Comparison of ENCODE assay signal across 8 cellular contexts in genomic region chr2:219997341-219997851, GRCh38.
DNase-seq lines count a peak whose midpoint lies in the region; ATAC-seq and TF ChIP-seq lines count a peak whose summit lies in the region.

No MANE protein-coding gene starts in this region.

- no peaks in the 10 kb centered on the region for H3K9me3 ChIP-seq in esophagus squamous epithelium

- TF ChIP-seq POLR2A in erythroblast (IDR thresholded peaks at IDR 0.05; ENCODE audit: low read length), result no peak
- TF ChIP-seq POLR2A in esophagus squamous epithelium (IDR thresholded peaks at IDR 0.05), result no peak

- 66 to 73% methylated on average over 9 to 12 of the region's 13 CpGs for WGBS in esophagus squamous epithelium, 2 donors

- no peaks in the 10 kb centered on the region for H3K27me3 ChIP-seq in esophagus squamous epithelium

- ATAC-seq in Right ventricle myocardium inferior, result peak; percentile 37
- no peak for ATAC-seq in Right ventricle myocardium superior (ENCODE audit: poor library complexity)
- no peak for ATAC-seq in HG02981 (IDR thresholded peaks at IDR 0.05; ENCODE audit: unreplicated experiment)

- intact Hi-C loops in Right ventricle myocardium inferior (cut with DNase I), result loop anchor here (5.0 kb wide), 1 partner anchor 260 kb away; no protein-coding TSS in a partner anchor
- intact Hi-C loops in Right ventricle myocardium superior (cut with DNase I), result no loop called here
- intact Hi-C loops in esophagus squamous epithelium (cut with DNase I), result no loop called here

- H3K4me3 ChIP-seq in esophagus squamous epithelium, result no peak overlapping the region

- H3K36me3 ChIP-seq in esophagus squamous epithelium, result no peaks in the 10 kb centered on the region

- TF ChIP-seq CTCF in esophagus squamous epithelium (IDR thresholded peaks at IDR 0.05), result peak in 3 of 6 experiments; percentile 6 to 40 (median 6)

- no peak overlapping the region for H3K27ac ChIP-seq in esophagus squamous epithelium

- no peaks in the 10 kb centered on the region for H3K4me1 ChIP-seq in esophagus squamous epithelium

- DNase-seq in Right ventricle myocardium inferior (ENCODE audit: missing footprints) (no peak), Right ventricle myocardium superior (no peak), NCI-H748 treated with DMSO at 0.1 percent for 48 hours (lab: John Stamatoyannopoulos, UW) (peak; percentile 59), erythroblast (lab: John Stamatoyannopoulos, UW) (peak; percentile 15 to 48), renal cortical epithelial cell (ENCODE audit: low read depth) (peak; percentile 79), esophagus squamous epithelium (lab: John Stamatoyannopoulos, UW) (no peak), cerebellum (ENCODE audit: low spot score) (no peak)

Comparison
In these comparisons a context has a peak if more than half of its experiments do, and no peak if none do; other contexts are left out.
1. DNase-seq: peak in NCI-H748 treated with DMSO at 0.1 percent for 48 hours (single experiment), erythroblast (2 of 2) and renal cortical epithelial cell (single experiment); none in Right ventricle myocardium inferior (single experiment), Right ventricle myocardium superior (single experiment), esophagus squamous epithelium (single experiment) and cerebellum (single experiment).